Comparison of ENCODE assay signal across 8 cellular contexts in genomic region chr16:22205577-22206012, GRCh38.
A peak's percentile ranks its signal among the peaks of the same experiment; 100 is the strongest.
DNase-seq lines count a peak whose midpoint lies in the region; ATAC-seq lines count a peak whose summit lies in the region.

No MANE protein-coding gene starts in this region.

- H3K9me3 Mint-ChIP-seq in activated naive CD8-positive, alpha-beta T cell (ENCODE audit: low read depth) = no peaks in the 10 kb centered on the region
- peaks cover 0 to 6% of the 10 kb centered on the region in 2 donors for H3K9me3 Mint-ChIP-seq in stimulated activated naive CD8-positive, alpha-beta T cell treated with anti-CD3 and anti-CD28 coated beads, Interleukin-15, amount 100 ng/mL, for 72 hours

- DNase-seq in stimulated activated naive CD8-positive, alpha-beta T cell treated with anti-CD3 and anti-CD28 coated beads, Interleukin-15, amount 100 ng/mL, for 72 hours = no peak
- no peak for DNase-seq in SKM-1 treated with dmso at 0.1 percent for 144 hours (lab: John Stamatoyannopoulos, UW; ENCODE audit: unreplicated experiment)
- no peak for DNase-seq in putamen (ENCODE audit: low spot score)
- DNase-seq in superior temporal gyrus (ENCODE audit: extremely low spot score) = no peak
- no peak for DNase-seq in islet precursor cell

- H3K9me3 ChIP-seq in HUES6 (ENCODE audit: control insufficient read depth, insufficient read depth, low read depth, low read length) (peaks cover 1% of the 10 kb centered on the region; the same call in 1 of the 2 replicates), iPS-20b (ENCODE audit: insufficient read depth, low read depth, low read length) (no peaks in the 10 kb centered on the region)

- peaks cover 2% of the 10 kb centered on the region for H3K36me3 Mint-ChIP-seq in activated naive CD8-positive, alpha-beta T cell

- no peak for ATAC-seq in stimulated activated naive CD8-positive, alpha-beta T cell treated with anti-CD3 and anti-CD28 coated beads, Interleukin-15, amount 100 ng/mL, for 72 hours

- no peak overlapping the region for H3K27ac ChIP-seq in HUES6 (ENCODE audit: low read depth, low read length)
- no peak overlapping the region for H3K27ac ChIP-seq in iPS-20b (ENCODE audit: low read length)

- H3K4me1 ChIP-seq in HUES6 (ENCODE audit: control insufficient read depth, insufficient read depth, low read length) (peaks cover 14% of the 10 kb centered on the region; the same call in 1 of the 2 replicates), iPS-20b (ENCODE audit: insufficient read depth, low read length) (peaks cover 6% of the 10 kb centered on the region; the same call in 1 of the 2 replicates)

- peak overlapping the region; percentile 98 for H3K4me3 Mint-ChIP-seq in activated naive CD8-positive, alpha-beta T cell
- H3K4me3 Mint-ChIP-seq in stimulated activated naive CD8-positive, alpha-beta T cell treated with anti-CD3 and anti-CD28 coated beads, Interleukin-15, amount 100 ng/mL, for 72 hours = peak overlapping the region; percentile 92

- H3K9ac ChIP-seq in HUES6 (ENCODE audit: low read length) = no peak overlapping the region
- H3K9ac ChIP-seq in iPS-20b (ENCODE audit: low read depth, low read length) = peak overlapping the region; percentile 11; the same call in 1 of the 2 replicates

- H3K36me3 ChIP-seq in HUES6 (ENCODE audit: control insufficient read depth, insufficient read depth, low read length) (no peaks in the 10 kb centered on the region), iPS-20b (ENCODE audit: insufficient read depth, low read depth, low read length) (no peaks in the 10 kb centered on the region)

- peak overlapping the region; percentile 87 for H3K27ac Mint-ChIP-seq in activated naive CD8-positive, alpha-beta T cell
- H3K27ac Mint-ChIP-seq in stimulated activated naive CD8-positive, alpha-beta T cell treated with anti-CD3 and anti-CD28 coated beads, Interleukin-15, amount 100 ng/mL, for 72 hours = peak overlapping the region in 1 of 2 donors; percentile 34

- H3K27me3 Mint-ChIP-seq in activated naive CD8-positive, alpha-beta T cell = no peaks in the 10 kb centered on the region
- no peaks in the 10 kb centered on the region for H3K27me3 Mint-ChIP-seq in stimulated activated naive CD8-positive, alpha-beta T cell treated with anti-CD3 and anti-CD28 coated beads, Interleukin-15, amount 100 ng/mL, for 72 hours

- H3K4me3 ChIP-seq in HUES6 (ENCODE audit: low read depth, low read length) (peak overlapping the region; percentile 91), iPS-20b (ENCODE audit: low read length) (peak overlapping the region; percentile 78; the same call in 1 of the 2 replicates)

- H3K27me3 ChIP-seq in HUES6 (ENCODE audit: control insufficient read depth, insufficient read depth, low read length) = no peaks in the 10 kb centered on the region
- H3K27me3 ChIP-seq in iPS-20b (ENCODE audit: insufficient read depth, low read length) = peaks cover 10% of the 10 kb centered on the region; the same call in 1 of the 2 replicates

- H3K4me1 Mint-ChIP-seq in activated naive CD8-positive, alpha-beta T cell (ENCODE audit: low read depth) = peaks cover 36% of the 10 kb centered on the region
- peaks cover 47% of the 10 kb centered on the region for H3K4me1 Mint-ChIP-seq in stimulated activated naive CD8-positive, alpha-beta T cell treated with anti-CD3 and anti-CD28 coated beads, Interleukin-15, amount 100 ng/mL, for 72 hours
